6 cellular contexts compared by ENCODE assay signal in genomic region chr6:165401092-165401491, GRCh38.
"Had no signal": no experiment of that assay in that cellular context is flagged by ENCODE, and none has a peak within 500 bp of the region (broad histone marks: within the 10 kb centered on the region; RNA-seq: fewer than 3 reads in every experiment).

No MANE protein-coding gene starts in this region.

- FAIRE-seq: HTR-8/SVneo had no signal

- DNase-seq: IMR-90, KBM-7, KG1 had no signal

- H3K4me2 ChIP-seq: KMS-11 had no signal

- H3K9ac ChIP-seq: KMS-11 had no signal

- H3K27ac ChIP-seq: HL-60, KMS-11 had no signal
